10 cellular contexts compared by ENCODE assay signal in genomic region chr11:35089724-35090505, GRCh38. TPM values are rescaled to one million over a fixed set of nuclear protein-coding genes. Genes with fewer than 3 reads are reported as not detected.
DNase-seq lines count a peak whose midpoint lies in the region; ATAC-seq and TF ChIP-seq lines count a peak whose summit lies in the region.
"Had no signal": no experiment of that assay in that cellular context is flagged by ENCODE, and none has a peak within 500 bp of the region (broad histone marks: within the 10 kb centered on the region; RNA-seq: fewer than 3 reads in every experiment).

No MANE protein-coding gene starts in this region.

- peaks cover 43 to 64% (median 61%) of the 10 kb centered on the region in 3 donors for H3K4me1 Mint-ChIP-seq in naive B cell

- H3K27me3 ChIP-seq in upper lobe of left lung = no peaks in the 10 kb centered on the region
- H3K27me3 ChIP-seq: right lobe of liver had no signal

- DNase-seq in naive B cell (peak; percentile 50), anterior cingulate cortex (lab: John Stamatoyannopoulos, UW) (no peak), upper lobe of left lung (no peak)
- DNase-seq in activated effector memory CD4-positive, alpha-beta T cell treated with Interleukin-2 at 50 U/mL for 16 hours = no peak
- DNase-seq: activated naive CD4-positive, alpha-beta T cell treated with anti-CD3 and anti-CD28 coated beads, Interleukin-2, amount 10 ng/mL, durations not matched to agents 7 days and 5 days; NCI-H1105 treated with DMSO at 0.1 percent for 48 hours; right lobe of liver had no signal

- peak overlapping the region; percentile 58 to 99 (median 88) for H3K27ac Mint-ChIP-seq in naive B cell
- H3K27ac Mint-ChIP-seq: activated naive CD4-positive, alpha-beta T cell treated with anti-CD3 and anti-CD28 coated beads, Interleukin-2, amount 10 ng/mL, durations not matched to agents 7 days and 5 days had no signal

- no peaks in the 10 kb centered on the region for H3K27me3 Mint-ChIP-seq in naive B cell

- H3K36me3 ChIP-seq in upper lobe of left lung = no peaks in the 10 kb centered on the region
- H3K36me3 ChIP-seq: right lobe of liver had no signal

- peaks cover 10 to 26% (median 17%) of the 10 kb centered on the region in 4 donors for H3K4me1 ChIP-seq in upper lobe of left lung
- H3K4me1 ChIP-seq: right lobe of liver had no signal

- no peak for TF ChIP-seq CTCF in upper lobe of left lung (IDR thresholded peaks at IDR 0.05)

- no peak for TF ChIP-seq EP300 in upper lobe of left lung (IDR thresholded peaks at IDR 0.05)

- no peak overlapping the region for H3K27ac ChIP-seq in upper lobe of left lung
- H3K27ac ChIP-seq: right lobe of liver had no signal

- TF ChIP-seq POLR2A in upper lobe of left lung (IDR thresholded peaks at IDR 0.05) = no peak

- H3K9me3 ChIP-seq in upper lobe of left lung = no peaks in the 10 kb centered on the region
- H3K9me3 ChIP-seq: right lobe of liver had no signal

- ATAC-seq in GM18870 (IDR thresholded peaks at IDR 0.05; ENCODE audit: unreplicated experiment) = peak; percentile 68
- peak; percentile 77 for ATAC-seq in GM21717 (IDR thresholded peaks at IDR 0.05; ENCODE audit: unreplicated experiment)
- peak; percentile 79 for ATAC-seq in HG03432 (IDR thresholded peaks at IDR 0.05; ENCODE audit: unreplicated experiment)
- ATAC-seq in naive B cell (ENCODE audit: low read depth in 2 of 2) = peak; percentile 89 to 92
- ATAC-seq in upper lobe of left lung (ENCODE audit: low FRiP score in 2 of 2) = no peak
- ATAC-seq: right lobe of liver had no signal

- no peak overlapping the region for H3K4me3 ChIP-seq in upper lobe of left lung
- H3K4me3 ChIP-seq: right lobe of liver had no signal

- WGBS in upper lobe of left lung, 2 donors = 94 to 97% methylated on average over 5 of the region's 5 CpGs

- H3K9me3 Mint-ChIP-seq in naive B cell = peaks cover 0 to 3% (median 0%) of the 10 kb centered on the region in 7 donors

- peak overlapping the region in 7 of 8 donors; percentile 1 to 80 (median 63) for H3K4me3 Mint-ChIP-seq in naive B cell
- H3K4me3 Mint-ChIP-seq: activated naive CD4-positive, alpha-beta T cell treated with anti-CD3 and anti-CD28 coated beads, Interleukin-2, amount 10 ng/mL, durations not matched to agents 7 days and 5 days had no signal

- H3K36me3 Mint-ChIP-seq in naive B cell = no peaks in the 10 kb centered on the region

RNA-seq across cellular contexts. Expression of gene CD44, which starts 49.1 kb away (rescaled TPM):
- 100 to 1,000 TPM; 156 to 277 (median 187) TPM for polyA plus RNA-seq in naive B cell (ENCODE audit: low read depth in 6 of 6)
- 100 to 1,000 TPM; 454 to 696 (median 551) TPM for total RNA-seq in upper lobe of left lung

Comparison
In these comparisons a context has a peak if more than half of its experiments do, and no peak if none do; other contexts are left out.
1. ATAC-seq: peak in GM18870 (single experiment), GM21717 (single experiment), HG03432 (single experiment) and naive B cell (2 of 2); none in upper lobe of left lung (0 of 2).